In the genomic region with DNA sequence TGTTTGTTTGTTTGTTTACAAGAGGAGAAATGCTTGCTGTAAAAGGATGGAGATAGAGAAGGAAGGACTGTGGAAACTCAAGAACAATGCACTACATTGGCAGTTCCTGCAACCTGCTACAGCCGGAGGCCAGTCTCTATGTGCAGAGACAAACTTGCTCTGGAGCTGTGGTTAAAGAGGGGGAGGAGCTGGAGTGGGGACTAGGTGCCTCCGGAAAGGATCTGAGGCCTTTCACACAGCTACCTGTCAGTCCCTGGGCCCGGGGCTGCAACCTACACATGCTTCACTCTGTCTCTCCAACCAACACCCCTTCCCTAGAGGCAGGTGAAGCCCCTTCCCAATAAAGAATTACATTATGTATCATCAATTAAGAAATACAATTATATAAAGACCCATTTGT, we compare ENCODE assay signal across 31 cellular contexts.
DNase-seq lines count a peak whose midpoint lies in the region; ATAC-seq and TF ChIP-seq lines count a peak whose summit lies in the region.
"Had no signal": no experiment of that assay in that cellular context is flagged by ENCODE, and none has a peak within 500 bp of the region (broad histone marks: within the 10 kb centered on the region; RNA-seq: fewer than 3 reads in every experiment).

No MANE protein-coding gene starts in this region.

- no peak overlapping the region for H3K4me2 ChIP-seq in GM23338

- H3K36me3 ChIP-seq in ACC112 (ENCODE audit: insufficient read depth, low read length) (no peaks in the 10 kb centered on the region), GM23338 (ENCODE audit: insufficient read depth) (no peaks in the 10 kb centered on the region)
- H3K36me3 ChIP-seq: ovary, Peyer's patch, right atrium auricular region, thoracic aorta, vagina, WERI-Rb-1 had no signal

- no peaks in the 10 kb centered on the region for H3K27me3 Mint-ChIP-seq in GM23338 (ENCODE audit: insufficient read depth, low read depth, poor library complexity)
- H3K27me3 Mint-ChIP-seq in nephron (ENCODE audit: low read depth) = no peaks in the 10 kb centered on the region
- H3K27me3 Mint-ChIP-seq in activated CD8-positive, alpha-beta T cell treated with anti-CD3 and anti-CD28 coated beads, Interleukin-2, amount 10 ng/mL, durations not matched to agents 7 days and 5 days (ENCODE audit: low read depth) = no peaks in the 10 kb centered on the region
- H3K27me3 Mint-ChIP-seq: activated naive CD8-positive, alpha-beta T cell had no signal

- H3K27ac Mint-ChIP-seq in GM23338 = no peak overlapping the region
- H3K27ac Mint-ChIP-seq in nephron = peak overlapping the region in 2 of 3 experiments; percentile 60 to 71
- H3K27ac Mint-ChIP-seq in activated CD8-positive, alpha-beta T cell treated with anti-CD3 and anti-CD28 coated beads, Interleukin-2, amount 10 ng/mL, durations not matched to agents 7 days and 5 days = no peak overlapping the region
- H3K27ac Mint-ChIP-seq: activated naive CD8-positive, alpha-beta T cell had no signal

- CTCF ChIA-PET in activated CD8-positive, alpha-beta T cell treated with anti-CD3 and anti-CD28 coated beads, Interleukin-2, amount 10 ng/mL, durations not matched to agents 7 days and 5 days (lab: Charles Lee) = no interaction called here

- H3K79me2 ChIP-seq in ACC112 (ENCODE audit: control insufficient read depth, insufficient read depth, low read length, unreplicated experiment) (no peaks in the 10 kb centered on the region), GM23338 (replicated peaks; ENCODE audit: insufficient read depth) (no peaks in the 10 kb centered on the region)

- ATAC-seq in GM23338 (no peak; the same call in 2 of the 3 replicates), GM21390 (IDR thresholded peaks at IDR 0.05; ENCODE audit: unreplicated experiment) (no peak), HG03095 (IDR thresholded peaks at IDR 0.05; ENCODE audit: unreplicated experiment) (no peak)
- ATAC-seq in activated CD8-positive, alpha-beta T cell treated with anti-CD3 and anti-CD28 coated beads, Interleukin-2, amount 10 ng/mL, durations not matched to agents 7 days and 5 days = no peak
- ATAC-seq: HCT116; stimulated activated naive CD8-positive, alpha-beta T cell treated with anti-CD3 and anti-CD28 coated beads, Interleukin-15, Interleukin-2, amounts not matched to agents 100 U/mL and 50 U/mL, for 24 hours had no signal

- POLR2A ChIA-PET in activated CD8-positive, alpha-beta T cell treated with anti-CD3 and anti-CD28 coated beads, Interleukin-2, amount 10 ng/mL, durations not matched to agents 7 days and 5 days (lab: Charles Lee) = no interaction called here

- H3K4me3 ChIP-seq in ACC112 (ENCODE audit: low read depth, low read length) (no peak overlapping the region), GM23338 (no peak overlapping the region)
- H3K4me3 ChIP-seq: coronary artery, ovary, Peyer's patch, right atrium auricular region, thoracic aorta, vagina had no signal

- H3K27ac ChIP-seq in ACC112 (ENCODE audit: low read depth, low read length) (no peak overlapping the region), GM23338 (ENCODE audit: low read depth) (no peak overlapping the region)
- H3K27ac ChIP-seq: ovary, vagina, WERI-Rb-1 had no signal

- H3K9me2 ChIP-seq in GM23338 (ENCODE audit: insufficient read depth) = no peaks in the 10 kb centered on the region

- H3K36me3 Mint-ChIP-seq in GM23338 (ENCODE audit: low read depth) (no peaks in the 10 kb centered on the region), nephron (ENCODE audit: low read depth) (no peaks in the 10 kb centered on the region)
- no peaks in the 10 kb centered on the region for H3K36me3 Mint-ChIP-seq in activated CD8-positive, alpha-beta T cell treated with anti-CD3 and anti-CD28 coated beads, Interleukin-2, amount 10 ng/mL, durations not matched to agents 7 days and 5 days (ENCODE audit: low read depth)
- H3K36me3 Mint-ChIP-seq: activated naive CD8-positive, alpha-beta T cell had no signal

- peaks cover 48% of the 10 kb centered on the region for H3K4me1 ChIP-seq in ACC112 (ENCODE audit: control insufficient read depth, insufficient read depth, low read length, unreplicated experiment)
- peaks cover 17% of the 10 kb centered on the region for H3K4me1 ChIP-seq in GM23338 (ENCODE audit: insufficient read depth)

- H3K4me1 Mint-ChIP-seq in GM23338 (peaks cover 18% of the 10 kb centered on the region), nephron (peaks cover 56% of the 10 kb centered on the region)
- H3K4me1 Mint-ChIP-seq in activated CD8-positive, alpha-beta T cell treated with anti-CD3 and anti-CD28 coated beads, Interleukin-2, amount 10 ng/mL, durations not matched to agents 7 days and 5 days (ENCODE audit: low read depth) = peaks cover 2% of the 10 kb centered on the region

- H3K4me3 Mint-ChIP-seq in GM23338 = no peak overlapping the region
- no peak overlapping the region for H3K4me3 Mint-ChIP-seq in nephron
- no peak overlapping the region for H3K4me3 Mint-ChIP-seq in activated CD8-positive, alpha-beta T cell treated with anti-CD3 and anti-CD28 coated beads, Interleukin-2, amount 10 ng/mL, durations not matched to agents 7 days and 5 days
- H3K4me3 Mint-ChIP-seq: activated naive CD8-positive, alpha-beta T cell; nephron progenitor cell had no signal

- H3K27me3 ChIP-seq in ACC112 (ENCODE audit: insufficient read depth, low read length) = no peaks in the 10 kb centered on the region
- H3K27me3 ChIP-seq in GM23338 (ENCODE audit: insufficient read depth) = no peaks in the 10 kb centered on the region
- H3K27me3 ChIP-seq: ovary, Peyer's patch, right atrium auricular region, vagina had no signal

- TF ChIP-seq CTCF in GM23338 (conservative IDR thresholded peaks at IDR 0.05; ENCODE audit: low read depth in 2 of 2) (no peak), nephron (IDR thresholded peaks at IDR 0.05; ENCODE audit: unreplicated experiment in 3 of 3) (no peak)

- no peaks in the 10 kb centered on the region for H4K20me1 ChIP-seq in GM23338 (replicated peaks; ENCODE audit: insufficient read depth)

- peak overlapping the region; percentile 92 for H2AFZ ChIP-seq in ACC112 (ENCODE audit: low read length, unreplicated experiment)
- H2AFZ ChIP-seq in GM23338 = peak overlapping the region; percentile 30; the same call in 1 of the 2 replicates

- no peaks in the 10 kb centered on the region for H3F3A ChIP-seq in GM23338 (replicated peaks; ENCODE audit: low read depth)

- DNase-seq in GM23338 (ENCODE audit: low spot score) (no peak), SW480 (ENCODE audit: low spot score) (peak; percentile 6)
- no peak for DNase-seq in activated CD8-positive, alpha-beta T cell treated with anti-CD3 and anti-CD28 coated beads, Interleukin-2, amount 10 ng/mL, durations not matched to agents 7 days and 5 days
- DNase-seq: activated CD4-positive, alpha-beta T cell treated with anti-CD3 and anti-CD28 coated beads for 48 hours; activated CD8-positive, alpha-beta memory T cell treated with anti-CD3 and anti-CD28 coated beads for 24 hours; aorta; Caco-2; DMS53; effector CD8-positive, alpha-beta T cell; hippocampal formation; mammary epithelial cell; NCI-H1092 treated with DMSO at 0.1 percent for 48 hours; NCI-H187; NCI-H526 treated with DMSO at 0.1 percent for 48 hours; nephron progenitor cell; ovary; Peyer's patch; SHP77 treated with DMSO at 0.1 percent for 48 hours; stimulated activated CD4-positive, alpha-beta T cell treated with anti-CD3 and anti-CD28 coated beads, Interleukin-1b, Interleukin-23, amount 100 ng/mL, for 48 hours; stimulated activated naive CD8-positive, alpha-beta T cell treated with anti-CD3 and anti-CD28 coated beads, Interleukin-15, Interleukin-2, amounts not matched to agents 100 U/mL and 50 U/mL, for 24 hours; WERI-Rb-1 had no signal

- H3K9me3 Mint-ChIP-seq in GM23338 (no peaks in the 10 kb centered on the region), nephron (no peaks in the 10 kb centered on the region)
- H3K9me3 Mint-ChIP-seq in activated CD8-positive, alpha-beta T cell treated with anti-CD3 and anti-CD28 coated beads, Interleukin-2, amount 10 ng/mL, durations not matched to agents 7 days and 5 days (ENCODE audit: insufficient read depth) = no peaks in the 10 kb centered on the region
- H3K9me3 Mint-ChIP-seq: nephron progenitor cell had no signal

Comparison
In these comparisons a context has a peak if more than half of its experiments do, and no peak if none do; other contexts are left out.
1. H3K27ac Mint-ChIP-seq: peak in nephron (2 of 3); none in GM23338 (single experiment) and activated CD8-positive, alpha-beta T cell treated with anti-CD3 and anti-CD28 coated beads, Interleukin-2, amount 10 ng/mL, durations not matched to agents 7 days and 5 days (single experiment).